Comparison of ENCODE assay signal across 1 cellular context in the genomic region with DNA sequence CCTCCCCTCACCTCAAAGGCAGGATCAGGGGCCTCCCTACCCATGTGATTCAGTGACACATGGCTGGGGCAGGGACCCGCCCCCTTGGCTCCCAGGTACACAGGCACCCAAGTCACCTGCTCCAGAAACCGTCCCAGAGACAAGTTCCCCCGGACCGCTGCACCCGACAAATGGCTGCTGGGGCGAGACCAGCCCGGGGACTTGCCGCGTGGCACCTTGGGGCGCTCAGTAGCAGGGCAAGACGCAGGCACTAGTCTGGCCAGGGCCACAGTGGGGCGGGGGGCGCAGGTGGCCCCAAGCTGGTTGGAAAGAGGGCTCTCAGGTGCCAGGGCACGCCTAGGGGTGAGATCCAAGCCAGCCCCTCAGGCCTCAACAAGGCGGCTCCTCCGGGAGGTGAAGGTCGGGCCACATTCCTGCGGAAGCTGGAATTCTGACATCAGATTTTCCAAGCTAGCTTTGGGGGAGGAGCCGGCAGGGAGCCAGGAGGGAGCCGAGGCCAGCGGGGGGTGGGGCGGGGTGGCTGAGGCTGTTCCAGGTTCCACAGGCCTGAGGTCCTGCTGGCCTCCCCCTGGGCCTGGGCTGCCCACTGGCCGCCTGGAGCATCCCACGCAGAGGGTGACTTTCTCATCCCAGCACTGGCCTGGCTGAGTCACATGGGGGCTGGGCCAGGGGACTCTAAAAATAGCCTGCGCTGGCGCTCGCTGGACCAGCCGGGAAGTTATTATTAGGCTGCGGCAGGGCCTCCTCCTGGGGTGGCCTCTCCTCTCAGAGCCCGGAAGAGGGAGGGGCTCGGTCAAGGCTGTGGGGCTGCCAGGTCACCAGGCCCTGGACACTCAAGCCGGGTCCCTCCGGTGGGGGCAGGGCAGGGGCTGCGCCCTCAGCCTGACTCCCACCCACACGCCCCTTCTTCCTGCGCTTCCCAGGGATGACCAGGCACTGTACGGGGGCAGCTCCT.
A peak's percentile ranks its signal among the peaks of the same experiment; 100 is the strongest.
TF ChIP-seq lines count a peak whose summit lies in the region.

No MANE protein-coding gene starts in this region.

TF ChIP-seq in HepG2, 621 proteins besides CTCF, POLR2A, EP300 and RAD21 (continued from another document and continues in another):
- TF ChIP-seq, protein P1, sequence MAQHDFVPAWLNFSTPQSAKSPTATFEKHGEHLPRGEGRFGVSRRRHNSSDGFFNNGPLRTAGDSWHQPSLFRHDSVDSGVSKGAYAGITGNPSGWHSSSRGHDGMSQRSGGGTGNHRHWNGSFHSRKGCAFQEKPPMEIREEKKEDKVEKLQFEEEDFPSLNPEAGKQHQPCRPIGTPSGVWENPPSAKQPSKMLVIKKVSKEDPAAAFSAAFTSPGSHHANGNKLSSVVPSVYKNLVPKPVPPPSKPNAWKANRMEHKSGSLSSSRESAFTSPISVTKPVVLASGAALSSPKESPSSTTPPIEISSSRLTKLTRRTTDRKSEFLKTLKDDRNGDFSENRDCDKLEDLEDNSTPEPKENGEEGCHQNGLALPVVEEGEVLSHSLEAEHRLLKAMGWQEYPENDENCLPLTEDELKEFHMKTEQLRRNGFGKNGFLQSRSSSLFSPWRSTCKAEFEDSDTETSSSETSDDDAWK (CRISPR knock-in tag; IDR thresholded peaks at IDR 0.05), result no peak
- TF ChIP-seq ZNF253 (CRISPR knock-in tag; IDR thresholded peaks at IDR 0.05; ENCODE audit: borderline replicate concordance) (no peak), AGO2 (optimal IDR thresholded peaks at IDR 0.05; ENCODE audit: low read depth, low read length) (no peak), TBX3 (IDR thresholded peaks at IDR 0.05; ENCODE audit: borderline replicate concordance) (no peak; the same call in 1 of the 2 replicates), SCMH1 (CRISPR knock-in tag; IDR thresholded peaks at IDR 0.05; ENCODE audit: borderline replicate concordance) (no peak), ZBTB3 (CRISPR knock-in tag; IDR thresholded peaks at IDR 0.05; ENCODE audit: borderline replicate concordance, low read depth) (0 out of 2 replicates have a peak, but pooled peaks have one; percentile 26), ETV5 (CRISPR knock-in tag; IDR thresholded peaks at IDR 0.05; ENCODE audit: borderline replicate concordance) (peak; percentile 93), PAWR (CRISPR knock-in tag; IDR thresholded peaks at IDR 0.05; ENCODE audit: borderline replicate concordance) (no peak), CBX5 (CRISPR knock-in tag; IDR thresholded peaks at IDR 0.05; ENCODE audit: borderline replicate concordance) (0 out of 2 replicates have a peak, but pooled peaks have one; percentile 35), ELF3 (CRISPR knock-in tag; IDR thresholded peaks at IDR 0.05) (0 out of 2 replicates have a peak, but pooled peaks have one; percentile 8), TCF7L2 (IDR thresholded peaks at IDR 0.05; ENCODE audit: low read depth, low read length) (no peak), LCORL (IDR thresholded peaks at IDR 0.05) (no peak), LCORL (CRISPR knock-in tag; IDR thresholded peaks at IDR 0.05) (peak; percentile 86; the same call in 1 of the 2 replicates), ZNF230 (CRISPR knock-in tag; IDR thresholded peaks at IDR 0.05) (0 out of 2 replicates have a peak, but pooled peaks have one; percentile 5), SP4 (CRISPR knock-in tag; IDR thresholded peaks at IDR 0.05) (0 out of 2 replicates have a peak, but pooled peaks have one; percentile 11), GPN1 (CRISPR knock-in tag; IDR thresholded peaks at IDR 0.05; ENCODE audit: borderline replicate concordance) (no peak), ZNF3 (CRISPR knock-in tag; IDR thresholded peaks at IDR 0.05) (no peak), ZSCAN21 (CRISPR knock-in tag; IDR thresholded peaks at IDR 0.05; ENCODE audit: borderline replicate concordance) (no peak), ZC3H13 (CRISPR knock-in tag; IDR thresholded peaks at IDR 0.05) (no peak), ZNF296 (CRISPR knock-in tag; conservative IDR thresholded peaks at IDR 0.05) (no peak), ZNF678 (CRISPR knock-in tag; IDR thresholded peaks at IDR 0.05) (no peak), ZC3H4 (CRISPR knock-in tag; IDR thresholded peaks at IDR 0.05; ENCODE audit: borderline replicate concordance) (no peak), HNRNPLL (IDR thresholded peaks at IDR 0.05; ENCODE audit: low read depth, low read length, poor library complexity, severe bottlenecking) (no peak), ZBTB38 (CRISPR knock-in tag; IDR thresholded peaks at IDR 0.05) (no peak; the same call in 1 of the 2 replicates)
- TF ChIP-seq, protein P2, sequence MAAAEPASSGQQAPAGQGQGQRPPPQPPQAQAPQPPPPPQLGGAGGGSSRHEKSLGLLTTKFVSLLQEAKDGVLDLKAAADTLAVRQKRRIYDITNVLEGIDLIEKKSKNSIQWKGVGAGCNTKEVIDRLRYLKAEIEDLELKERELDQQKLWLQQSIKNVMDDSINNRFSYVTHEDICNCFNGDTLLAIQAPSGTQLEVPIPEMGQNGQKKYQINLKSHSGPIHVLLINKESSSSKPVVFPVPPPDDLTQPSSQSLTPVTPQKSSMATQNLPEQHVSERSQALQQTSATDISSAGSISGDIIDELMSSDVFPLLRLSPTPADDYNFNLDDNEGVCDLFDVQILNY (CRISPR knock-in tag; conservative IDR thresholded peaks at IDR 0.05), result no peak
- TF ChIP-seq, protein P3, sequence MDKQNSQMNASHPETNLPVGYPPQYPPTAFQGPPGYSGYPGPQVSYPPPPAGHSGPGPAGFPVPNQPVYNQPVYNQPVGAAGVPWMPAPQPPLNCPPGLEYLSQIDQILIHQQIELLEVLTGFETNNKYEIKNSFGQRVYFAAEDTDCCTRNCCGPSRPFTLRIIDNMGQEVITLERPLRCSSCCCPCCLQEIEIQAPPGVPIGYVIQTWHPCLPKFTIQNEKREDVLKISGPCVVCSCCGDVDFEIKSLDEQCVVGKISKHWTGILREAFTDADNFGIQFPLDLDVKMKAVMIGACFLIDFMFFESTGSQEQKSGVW (CRISPR knock-in tag; IDR thresholded peaks at IDR 0.05; ENCODE audit: borderline replicate concordance), result no peak
- TF ChIP-seq, protein P4, sequence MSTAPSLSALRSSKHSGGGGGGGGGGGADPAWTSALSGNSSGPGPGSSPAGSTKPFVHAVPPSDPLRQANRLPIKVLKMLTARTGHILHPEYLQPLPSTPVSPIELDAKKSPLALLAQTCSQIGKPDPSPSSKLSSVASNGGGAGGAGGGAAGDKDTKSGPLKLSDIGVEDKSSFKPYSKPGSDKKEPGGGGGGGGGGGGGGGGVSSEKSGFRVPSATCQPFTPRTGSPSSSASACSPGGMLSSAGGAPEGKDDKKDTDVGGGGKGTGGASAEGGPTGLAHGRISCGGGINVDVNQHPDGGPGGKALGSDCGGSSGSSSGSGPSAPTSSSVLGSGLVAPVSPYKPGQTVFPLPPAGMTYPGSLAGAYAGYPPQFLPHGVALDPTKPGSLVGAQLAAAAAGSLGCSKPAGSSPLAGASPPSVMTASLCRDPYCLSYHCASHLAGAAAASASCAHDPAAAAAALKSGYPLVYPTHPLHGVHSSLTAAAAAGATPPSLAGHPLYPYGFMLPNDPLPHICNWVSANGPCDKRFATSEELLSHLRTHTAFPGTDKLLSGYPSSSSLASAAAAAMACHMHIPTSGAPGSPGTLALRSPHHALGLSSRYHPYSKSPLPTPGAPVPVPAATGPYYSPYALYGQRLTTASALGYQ (CRISPR knock-in tag; IDR thresholded peaks at IDR 0.05), result no peak
- TF ChIP-seq, protein P5, sequence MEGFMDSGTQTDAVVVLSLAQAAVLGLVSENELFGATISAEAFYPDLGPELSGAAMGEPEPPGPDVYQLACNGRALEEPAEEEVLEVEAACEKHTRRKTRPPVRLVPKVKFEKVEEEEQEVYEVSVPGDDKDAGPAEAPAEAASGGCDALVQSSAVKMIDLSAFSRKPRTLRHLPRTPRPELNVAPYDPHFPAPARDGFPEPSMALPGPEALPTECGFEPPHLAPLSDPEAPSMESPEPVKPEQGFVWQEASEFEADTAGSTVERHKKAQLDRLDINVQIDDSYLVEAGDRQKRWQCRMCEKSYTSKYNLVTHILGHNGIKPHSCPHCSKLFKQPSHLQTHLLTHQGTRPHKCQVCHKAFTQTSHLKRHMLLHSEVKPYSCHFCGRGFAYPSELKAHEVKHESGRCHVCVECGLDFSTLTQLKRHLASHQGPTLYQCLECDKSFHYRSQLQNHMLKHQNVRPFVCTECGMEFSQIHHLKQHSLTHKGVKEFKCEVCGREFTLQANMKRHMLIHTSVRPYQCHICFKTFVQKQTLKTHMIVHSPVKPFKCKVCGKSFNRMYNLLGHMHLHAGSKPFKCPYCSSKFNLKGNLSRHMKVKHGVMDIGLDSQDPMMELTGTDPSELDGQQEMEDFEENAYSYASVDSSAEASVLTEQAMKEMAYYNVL (CRISPR knock-in tag; IDR thresholded peaks at IDR 0.05; ENCODE audit: borderline replicate concordance), result no peak
- TF ChIP-seq, protein P6, sequence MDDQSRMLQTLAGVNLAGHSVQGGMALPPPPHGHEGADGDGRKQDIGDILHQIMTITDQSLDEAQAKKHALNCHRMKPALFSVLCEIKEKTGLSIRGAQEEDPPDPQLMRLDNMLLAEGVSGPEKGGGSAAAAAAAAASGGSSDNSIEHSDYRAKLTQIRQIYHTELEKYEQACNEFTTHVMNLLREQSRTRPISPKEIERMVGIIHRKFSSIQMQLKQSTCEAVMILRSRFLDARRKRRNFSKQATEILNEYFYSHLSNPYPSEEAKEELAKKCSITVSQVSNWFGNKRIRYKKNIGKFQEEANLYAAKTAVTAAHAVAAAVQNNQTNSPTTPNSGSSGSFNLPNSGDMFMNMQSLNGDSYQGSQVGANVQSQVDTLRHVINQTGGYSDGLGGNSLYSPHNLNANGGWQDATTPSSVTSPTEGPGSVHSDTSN (CRISPR knock-in tag; IDR thresholded peaks at IDR 0.05; ENCODE audit: borderline replicate concordance), result no peak
- TF ChIP-seq, protein P7, sequence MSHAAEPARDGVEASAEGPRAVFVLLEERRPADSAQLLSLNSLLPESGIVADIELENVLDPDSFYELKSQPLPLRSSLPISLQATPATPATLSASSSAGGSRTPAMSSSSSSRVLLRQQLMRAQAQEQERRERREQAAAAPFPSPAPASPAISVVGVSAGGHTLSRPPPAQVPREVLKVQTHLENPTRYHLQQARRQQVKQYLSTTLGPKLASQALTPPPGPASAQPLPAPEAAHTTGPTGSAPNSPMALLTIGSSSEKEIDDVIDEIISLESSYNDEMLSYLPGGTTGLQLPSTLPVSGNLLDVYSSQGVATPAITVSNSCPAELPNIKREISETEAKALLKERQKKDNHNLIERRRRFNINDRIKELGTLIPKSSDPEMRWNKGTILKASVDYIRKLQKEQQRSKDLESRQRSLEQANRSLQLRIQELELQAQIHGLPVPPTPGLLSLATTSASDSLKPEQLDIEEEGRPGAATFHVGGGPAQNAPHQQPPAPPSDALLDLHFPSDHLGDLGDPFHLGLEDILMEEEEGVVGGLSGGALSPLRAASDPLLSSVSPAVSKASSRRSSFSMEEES (CRISPR knock-in tag; IDR thresholded peaks at IDR 0.05), result peak; percentile 59
- TF ChIP-seq, protein P8, sequence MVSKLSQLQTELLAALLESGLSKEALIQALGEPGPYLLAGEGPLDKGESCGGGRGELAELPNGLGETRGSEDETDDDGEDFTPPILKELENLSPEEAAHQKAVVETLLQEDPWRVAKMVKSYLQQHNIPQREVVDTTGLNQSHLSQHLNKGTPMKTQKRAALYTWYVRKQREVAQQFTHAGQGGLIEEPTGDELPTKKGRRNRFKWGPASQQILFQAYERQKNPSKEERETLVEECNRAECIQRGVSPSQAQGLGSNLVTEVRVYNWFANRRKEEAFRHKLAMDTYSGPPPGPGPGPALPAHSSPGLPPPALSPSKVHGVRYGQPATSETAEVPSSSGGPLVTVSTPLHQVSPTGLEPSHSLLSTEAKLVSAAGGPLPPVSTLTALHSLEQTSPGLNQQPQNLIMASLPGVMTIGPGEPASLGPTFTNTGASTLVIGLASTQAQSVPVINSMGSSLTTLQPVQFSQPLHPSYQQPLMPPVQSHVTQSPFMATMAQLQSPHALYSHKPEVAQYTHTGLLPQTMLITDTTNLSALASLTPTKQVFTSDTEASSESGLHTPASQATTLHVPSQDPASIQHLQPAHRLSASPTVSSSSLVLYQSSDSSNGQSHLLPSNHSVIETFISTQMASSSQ (IDR thresholded peaks at IDR 0.05; ENCODE audit: low read depth), result no peak
- TF ChIP-seq, protein P8 (CRISPR knock-in tag; IDR thresholded peaks at IDR 0.05; ENCODE audit: borderline replicate concordance), result no peak
- TF ChIP-seq, protein P9, sequence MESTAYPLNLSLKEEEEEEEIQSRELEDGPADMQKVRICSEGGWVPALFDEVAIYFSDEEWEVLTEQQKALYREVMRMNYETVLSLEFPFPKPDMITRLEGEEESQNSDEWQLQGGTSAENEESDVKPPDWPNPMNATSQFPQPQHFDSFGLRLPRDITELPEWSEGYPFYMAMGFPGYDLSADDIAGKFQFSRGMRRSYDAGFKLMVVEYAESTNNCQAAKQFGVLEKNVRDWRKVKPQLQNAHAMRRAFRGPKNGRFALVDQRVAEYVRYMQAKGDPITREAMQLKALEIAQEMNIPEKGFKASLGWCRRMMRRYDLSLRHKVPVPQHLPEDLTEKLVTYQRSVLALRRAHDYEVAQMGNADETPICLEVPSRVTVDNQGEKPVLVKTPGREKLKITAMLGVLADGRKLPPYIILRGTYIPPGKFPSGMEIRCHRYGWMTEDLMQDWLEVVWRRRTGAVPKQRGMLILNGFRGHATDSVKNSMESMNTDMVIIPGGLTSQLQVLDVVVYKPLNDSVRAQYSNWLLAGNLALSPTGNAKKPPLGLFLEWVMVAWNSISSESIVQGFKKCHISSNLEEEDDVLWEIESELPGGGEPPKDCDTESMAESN (CRISPR knock-in tag; conservative IDR thresholded peaks at IDR 0.05), result no peak; the same call in 1 of the 2 replicates
- TF ChIP-seq, protein P10, sequence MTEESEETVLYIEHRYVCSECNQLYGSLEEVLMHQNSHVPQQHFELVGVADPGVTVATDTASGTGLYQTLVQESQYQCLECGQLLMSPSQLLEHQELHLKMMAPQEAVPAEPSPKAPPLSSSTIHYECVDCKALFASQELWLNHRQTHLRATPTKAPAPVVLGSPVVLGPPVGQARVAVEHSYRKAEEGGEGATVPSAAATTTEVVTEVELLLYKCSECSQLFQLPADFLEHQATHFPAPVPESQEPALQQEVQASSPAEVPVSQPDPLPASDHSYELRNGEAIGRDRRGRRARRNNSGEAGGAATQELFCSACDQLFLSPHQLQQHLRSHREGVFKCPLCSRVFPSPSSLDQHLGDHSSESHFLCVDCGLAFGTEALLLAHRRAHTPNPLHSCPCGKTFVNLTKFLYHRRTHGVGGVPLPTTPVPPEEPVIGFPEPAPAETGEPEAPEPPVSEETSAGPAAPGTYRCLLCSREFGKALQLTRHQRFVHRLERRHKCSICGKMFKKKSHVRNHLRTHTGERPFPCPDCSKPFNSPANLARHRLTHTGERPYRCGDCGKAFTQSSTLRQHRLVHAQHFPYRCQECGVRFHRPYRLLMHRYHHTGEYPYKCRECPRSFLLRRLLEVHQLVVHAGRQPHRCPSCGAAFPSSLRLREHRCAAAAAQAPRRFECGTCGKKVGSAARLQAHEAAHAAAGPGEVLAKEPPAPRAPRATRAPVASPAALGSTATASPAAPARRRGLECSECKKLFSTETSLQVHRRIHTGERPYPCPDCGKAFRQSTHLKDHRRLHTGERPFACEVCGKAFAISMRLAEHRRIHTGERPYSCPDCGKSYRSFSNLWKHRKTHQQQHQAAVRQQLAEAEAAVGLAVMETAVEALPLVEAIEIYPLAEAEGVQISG (CRISPR knock-in tag; IDR thresholded peaks at IDR 0.05), result no peak
